In the genomic region with DNA sequence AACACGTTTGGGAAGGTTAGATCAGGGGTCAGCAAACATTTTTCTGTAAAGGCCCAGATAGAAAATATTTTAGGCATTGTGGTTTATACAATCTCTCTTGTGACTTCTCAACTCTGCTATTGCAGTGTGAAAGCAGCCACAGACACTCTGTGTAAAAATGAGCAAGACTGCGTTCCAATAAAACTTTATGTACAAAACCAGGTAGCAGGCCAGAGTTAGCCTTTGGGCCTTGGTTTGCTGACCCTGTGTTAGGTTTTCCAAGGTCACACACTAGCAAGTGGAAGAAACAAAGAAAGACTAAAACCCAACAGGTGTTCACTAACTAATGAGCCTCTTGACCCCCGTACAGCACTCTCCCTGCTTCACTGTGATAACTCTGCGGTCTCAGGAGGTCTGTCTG, we compare ENCODE assay signal across 1 cellular context.
TF ChIP-seq lines count a peak whose summit lies in the region.

No MANE protein-coding gene starts in this region.

TF ChIP-seq in HepG2, 621 proteins besides CTCF, POLR2A, EP300 and RAD21:
- TF ChIP-seq ZNF20 (CRISPR knock-in tag; IDR thresholded peaks at IDR 0.05), result no peak
- TF ChIP-seq, protein P1, sequence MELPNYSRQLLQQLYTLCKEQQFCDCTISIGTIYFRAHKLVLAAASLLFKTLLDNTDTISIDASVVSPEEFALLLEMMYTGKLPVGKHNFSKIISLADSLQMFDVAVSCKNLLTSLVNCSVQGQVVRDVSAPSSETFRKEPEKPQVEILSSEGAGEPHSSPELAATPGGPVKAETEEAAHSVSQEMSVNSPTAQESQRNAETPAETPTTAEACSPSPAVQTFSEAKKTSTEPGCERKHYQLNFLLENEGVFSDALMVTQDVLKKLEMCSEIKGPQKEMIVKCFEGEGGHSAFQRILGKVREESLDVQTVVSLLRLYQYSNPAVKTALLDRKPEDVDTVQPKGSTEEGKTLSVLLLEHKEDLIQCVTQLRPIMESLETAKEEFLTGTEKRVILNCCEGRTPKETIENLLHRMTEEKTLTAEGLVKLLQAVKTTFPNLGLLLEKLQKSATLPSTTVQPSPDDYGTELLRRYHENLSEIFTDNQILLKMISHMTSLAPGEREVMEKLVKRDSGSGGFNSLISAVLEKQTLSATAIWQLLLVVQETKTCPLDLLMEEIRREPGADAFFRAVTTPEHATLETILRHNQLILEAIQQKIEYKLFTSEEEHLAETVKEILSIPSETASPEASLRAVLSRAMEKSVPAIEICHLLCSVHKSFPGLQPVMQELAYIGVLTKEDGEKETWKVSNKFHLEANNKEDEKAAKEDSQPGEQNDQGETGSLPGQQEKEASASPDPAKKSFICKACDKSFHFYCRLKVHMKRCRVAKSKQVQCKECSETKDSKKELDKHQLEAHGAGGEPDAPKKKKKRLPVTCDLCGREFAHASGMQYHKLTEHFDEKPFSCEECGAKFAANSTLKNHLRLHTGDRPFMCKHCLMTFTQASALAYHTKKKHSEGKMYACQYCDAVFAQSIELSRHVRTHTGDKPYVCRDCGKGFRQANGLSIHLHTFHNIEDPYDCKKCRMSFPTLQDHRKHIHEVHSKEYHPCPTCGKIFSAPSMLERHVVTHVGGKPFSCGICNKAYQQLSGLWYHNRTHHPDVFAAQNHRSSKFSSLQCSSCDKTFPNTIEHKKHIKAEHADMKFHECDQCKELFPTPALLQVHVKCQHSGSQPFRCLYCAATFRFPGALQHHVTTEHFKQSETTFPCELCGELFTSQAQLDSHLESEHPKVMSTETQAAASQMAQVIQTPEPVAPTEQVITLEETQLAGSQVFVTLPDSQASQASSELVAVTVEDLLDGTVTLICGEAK (IDR thresholded peaks at IDR 0.05), result no peak
- TF ChIP-seq, protein P1 (CRISPR knock-in tag; IDR thresholded peaks at IDR 0.05), result peak; percentile 98
